Comparison of ENCODE assay signal across 21 cellular contexts in the genomic region with DNA sequence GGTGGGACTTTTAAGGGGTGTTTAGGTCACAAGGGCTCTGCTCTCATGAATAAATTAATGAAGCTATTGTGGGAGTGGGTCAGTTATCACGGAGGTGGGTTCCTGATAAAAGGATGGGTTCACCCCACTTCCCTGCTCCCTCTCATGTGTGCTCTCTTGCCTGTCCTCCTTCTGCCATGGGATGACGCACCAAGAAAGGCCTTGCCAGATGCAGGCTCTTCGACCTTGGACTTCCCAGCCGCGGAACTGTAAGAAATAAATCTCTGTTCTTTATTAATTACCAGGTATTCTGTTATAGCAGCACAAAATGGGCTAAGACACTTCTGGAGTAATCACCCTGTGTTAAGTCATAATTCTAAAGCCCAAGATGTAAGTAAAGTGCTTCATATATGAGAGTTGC.
"Had no signal": no experiment of that assay in that cellular context is flagged by ENCODE, and none has a peak within 500 bp of the region (broad histone marks: within the 10 kb centered on the region; RNA-seq: fewer than 3 reads in every experiment).

No MANE protein-coding gene starts in this region.

- H3K4me3 ChIP-seq: colonic mucosa, esophagus squamous epithelium, gastrocnemius medialis, heart right ventricle, left lung, lower lobe of right lung had no signal

- H3K4me1 ChIP-seq: colonic mucosa, esophagus squamous epithelium, gastrocnemius medialis, left lung, lower lobe of right lung had no signal

- H3K27ac ChIP-seq: colonic mucosa, epithelial cell of prostate, esophagus squamous epithelium, gastrocnemius medialis, heart right ventricle, left lung, lower lobe of right lung had no signal

- H3K36me3 ChIP-seq: colonic mucosa, esophagus squamous epithelium, gastrocnemius medialis, heart right ventricle, left lung, lower lobe of right lung had no signal

- DNase-seq: colonic mucosa; cortex of kidney; effector CD8-positive, alpha-beta T cell; effector memory CD8-positive, alpha-beta T cell; endodermal cell; erythroblast; esophagus squamous epithelium; foreskin fibroblast; foreskin melanocyte; gastrocnemius medialis; glutamatergic neuron; head of caudate nucleus; heart right ventricle; hippocampal formation; left cardiac atrium; left lung; left ventricle myocardium superior; lower lobe of right lung; mesenchymal stem cell; naive thymus-derived CD4-positive, alpha-beta T cell had no signal

- H3K9me3 ChIP-seq: colonic mucosa, esophagus squamous epithelium, gastrocnemius medialis, heart right ventricle, left lung, lower lobe of right lung had no signal

- H3K27me3 ChIP-seq: colonic mucosa, gastrocnemius medialis had no signal
